In the genomic region with DNA sequence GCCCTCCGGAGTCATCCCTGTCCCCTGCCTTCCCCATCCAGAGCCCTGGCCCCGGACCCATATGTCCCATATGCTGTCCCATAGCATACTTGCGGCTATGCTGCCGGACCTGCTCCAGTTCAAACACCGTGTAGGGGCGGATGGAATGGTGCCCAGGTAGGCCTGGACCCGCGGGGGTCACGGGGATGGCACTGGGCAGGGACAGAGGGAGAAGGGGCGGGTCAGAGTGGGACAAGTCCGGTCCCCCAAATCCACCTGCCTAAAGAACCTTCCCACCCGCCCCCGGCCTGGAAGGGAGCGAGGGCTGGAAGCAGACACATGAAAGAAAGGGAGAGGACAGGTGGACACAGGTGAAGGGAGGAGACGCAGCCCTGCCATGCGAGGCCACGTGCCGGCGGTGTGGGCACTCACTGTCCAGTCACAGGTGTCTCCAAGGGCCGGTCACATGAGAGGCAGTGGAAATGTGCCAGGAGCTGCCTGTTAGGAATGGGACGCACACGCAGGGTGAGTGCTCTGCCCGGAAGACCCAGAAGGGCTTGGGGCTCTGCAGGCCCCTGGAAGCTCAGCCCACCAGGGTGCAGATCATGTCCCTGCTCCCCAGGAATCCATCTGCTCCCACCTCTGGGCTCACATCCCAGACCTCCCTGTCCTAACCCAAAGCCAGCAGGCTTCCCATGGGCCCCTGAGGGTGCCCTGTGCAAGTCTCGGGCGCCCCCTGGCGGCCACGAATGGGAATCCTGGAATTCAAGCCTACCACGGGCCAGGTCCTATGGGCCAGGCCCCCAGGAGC, we compare ENCODE assay signal across 8 cellular contexts. TPM values are rescaled to one million over a fixed set of nuclear protein-coding genes. Genes with fewer than 3 reads are reported as not detected.
DNase-seq lines count a peak whose midpoint lies in the region; ATAC-seq and TF ChIP-seq lines count a peak whose summit lies in the region.

No MANE protein-coding gene starts in this region.

- H3F3A ChIP-seq in PC-3 (ENCODE audit: low read length, unreplicated experiment) = no peaks in the 10 kb centered on the region

- ATAC-seq in PC-3 (peak; percentile 94), HG03469 (IDR thresholded peaks at IDR 0.05; ENCODE audit: unreplicated experiment) (no peak)
- ATAC-seq in naive thymus-derived CD4-positive, alpha-beta T cell = peak; percentile 87
- peak; percentile 67 for ATAC-seq in stimulated activated memory B cell treated with anti-CD40 and anti-IgM and Interleukin-4, amounts not matched to agents 10 μg/mL and 1 μg/mL and 100 μg/mL, for 72 hours

- peaks cover 7 to 29% (median 27%) of the 10 kb centered on the region in 7 donors for H3K4me1 Mint-ChIP-seq in naive thymus-derived CD4-positive, alpha-beta T cell
- peaks cover 26% of the 10 kb centered on the region for H3K4me1 Mint-ChIP-seq in stimulated activated memory B cell treated with anti-CD40 and anti-IgM and Interleukin-4, amounts not matched to agents 10 μg/mL and 1 μg/mL and 100 μg/mL, for 72 hours

- no peak for TF ChIP-seq POLR2A in esophagus muscularis mucosa (IDR thresholded peaks at IDR 0.05; ENCODE audit: low read depth)

- TF ChIP-seq CTCF in GM12865 (IDR thresholded peaks at IDR 0.05; ENCODE audit: insufficient read depth, low read depth, low read length, missing control alignments) (peak; percentile 89), KMS-11 (conservative IDR thresholded peaks at IDR 0.05; ENCODE audit: low read depth, low read length) (peak; percentile 99), PC-3 (conservative IDR thresholded peaks at IDR 0.05; ENCODE audit: low read depth, low read length) (peak; percentile 99), esophagus muscularis mucosa (IDR thresholded peaks at IDR 0.05) (peak; percentile 96 to 98 (median 97))

- TF ChIP-seq EP300 in esophagus muscularis mucosa (IDR thresholded peaks at IDR 0.05) = no peak

- H4K20me1 ChIP-seq in KMS-11 (ENCODE audit: insufficient read depth) = no peaks in the 10 kb centered on the region
- H4K20me1 ChIP-seq in PC-3 (ENCODE audit: low read length) = no peaks in the 10 kb centered on the region

- no peaks in the 10 kb centered on the region for H3K27me3 ChIP-seq in KMS-11 (ENCODE audit: insufficient read depth, low read depth)
- no peaks in the 10 kb centered on the region for H3K27me3 ChIP-seq in PC-3 (ENCODE audit: low read length)
- no peaks in the 10 kb centered on the region for H3K27me3 ChIP-seq in esophagus muscularis mucosa
- H3K27me3 ChIP-seq in naive thymus-derived CD4-positive, alpha-beta T cell (ENCODE audit: control insufficient read depth in 2 of 2, insufficient read depth in 2 of 2, low read length in 2 of 2) = no peaks in the 10 kb centered on the region

- H3K9me3 Mint-ChIP-seq in naive thymus-derived CD4-positive, alpha-beta T cell = no peaks in the 10 kb centered on the region
- H3K9me3 Mint-ChIP-seq in stimulated activated memory B cell treated with anti-CD40 and anti-IgM and Interleukin-4, amounts not matched to agents 10 μg/mL and 1 μg/mL and 100 μg/mL, for 72 hours = no peaks in the 10 kb centered on the region

- H3K4me3 Mint-ChIP-seq in naive thymus-derived CD4-positive, alpha-beta T cell = no peak overlapping the region
- H3K4me3 Mint-ChIP-seq in stimulated activated memory B cell treated with anti-CD40 and anti-IgM and Interleukin-4, amounts not matched to agents 10 μg/mL and 1 μg/mL and 100 μg/mL, for 72 hours = no peak overlapping the region

- H3K4me2 ChIP-seq in KMS-11 (no peak overlapping the region), PC-3 (ENCODE audit: low read length) (no peak overlapping the region)

- no peaks in the 10 kb centered on the region for H3K9me2 ChIP-seq in PC-3 (replicated peaks; ENCODE audit: low read length)

- H3K36me3 Mint-ChIP-seq in naive thymus-derived CD4-positive, alpha-beta T cell = no peaks in the 10 kb centered on the region
- H3K36me3 Mint-ChIP-seq in stimulated activated memory B cell treated with anti-CD40 and anti-IgM and Interleukin-4, amounts not matched to agents 10 μg/mL and 1 μg/mL and 100 μg/mL, for 72 hours = no peaks in the 10 kb centered on the region

- WGBS in esophagus muscularis mucosa = 60% methylated on average over 16 of the region's 28 CpGs

- H2AFZ ChIP-seq in KMS-11 (ENCODE audit: low read depth) (no peak overlapping the region), PC-3 (ENCODE audit: low read length) (no peak overlapping the region)

- H3K4me3 ChIP-seq in GM12865 (ENCODE audit: low read depth, low read length) = no peak overlapping the region
- H3K4me3 ChIP-seq in KMS-11 (IDR thresholded peaks at IDR 0.05; ENCODE audit: insufficient read depth, low read depth, low read length) = no peak overlapping the region
- no peak overlapping the region for H3K4me3 ChIP-seq in PC-3 (ENCODE audit: low read length)
- H3K4me3 ChIP-seq in esophagus muscularis mucosa = no peak overlapping the region
- no peak overlapping the region for H3K4me3 ChIP-seq in naive thymus-derived CD4-positive, alpha-beta T cell (ENCODE audit: low read length)

- H3K9ac ChIP-seq in KMS-11 (no peak overlapping the region), PC-3 (ENCODE audit: low read length) (no peak overlapping the region)

- no peaks in the 10 kb centered on the region for H3K79me2 ChIP-seq in KMS-11 (ENCODE audit: insufficient read depth, low read depth)
- H3K79me2 ChIP-seq in PC-3 (ENCODE audit: low read length) = no peaks in the 10 kb centered on the region

- no peaks in the 10 kb centered on the region for H3K36me3 ChIP-seq in KMS-11 (ENCODE audit: insufficient read depth)
- no peaks in the 10 kb centered on the region for H3K36me3 ChIP-seq in PC-3 (ENCODE audit: low read depth, low read length)
- H3K36me3 ChIP-seq in esophagus muscularis mucosa = peaks cover 0 to 23% (median 0%) of the 10 kb centered on the region in 4 donors
- H3K36me3 ChIP-seq in naive thymus-derived CD4-positive, alpha-beta T cell (ENCODE audit: control insufficient read depth in 2 of 3, insufficient read depth in 3 of 3, low read length in 3 of 3) = no peaks in the 10 kb centered on the region

- H3K27ac ChIP-seq in KMS-11 = no peak overlapping the region
- H3K27ac ChIP-seq in PC-3 (ENCODE audit: low read length) = no peak overlapping the region
- no peak overlapping the region for H3K27ac ChIP-seq in esophagus muscularis mucosa (replicated peaks in 1 of 4)
- no peak overlapping the region for H3K27ac ChIP-seq in naive thymus-derived CD4-positive, alpha-beta T cell (ENCODE audit: low read depth, low read length)

- BruUV-seq in PC-3 (replicated peaks; lab: Mats Ljungman, UMichigan) = no TSS peak

- H3K27ac Mint-ChIP-seq in naive thymus-derived CD4-positive, alpha-beta T cell = peak overlapping the region in 7 of 9 donors; percentile 22 to 74 (median 46)
- H3K27ac Mint-ChIP-seq in stimulated activated memory B cell treated with anti-CD40 and anti-IgM and Interleukin-4, amounts not matched to agents 10 μg/mL and 1 μg/mL and 100 μg/mL, for 72 hours = no peak overlapping the region

- no peaks in the 10 kb centered on the region for H3K27me3 Mint-ChIP-seq in naive thymus-derived CD4-positive, alpha-beta T cell
- no peaks in the 10 kb centered on the region for H3K27me3 Mint-ChIP-seq in stimulated activated memory B cell treated with anti-CD40 and anti-IgM and Interleukin-4, amounts not matched to agents 10 μg/mL and 1 μg/mL and 100 μg/mL, for 72 hours

- H3K4me1 ChIP-seq in KMS-11 (ENCODE audit: low read depth, poor library complexity, severe bottlenecking) = peaks cover 4% of the 10 kb centered on the region
- H3K4me1 ChIP-seq in PC-3 (ENCODE audit: insufficient read depth, low read length) = peaks cover 13% of the 10 kb centered on the region
- H3K4me1 ChIP-seq in esophagus muscularis mucosa = peaks cover 8 to 18% (median 13%) of the 10 kb centered on the region in 4 donors
- H3K4me1 ChIP-seq in naive thymus-derived CD4-positive, alpha-beta T cell (ENCODE audit: control insufficient read depth in 2 of 2, insufficient read depth in 2 of 2, low read length in 2 of 2) = peaks cover 5 to 17% of the 10 kb centered on the region in 2 donors

- peak; percentile 83 for DNase-seq in GM12865 (ENCODE audit: low read depth)
- DNase-seq in PC-3 = peak; percentile 97
- DNase-seq in activated T-cell treated with anti-CD3 and anti-CD28 coated beads for 48 hours (ENCODE audit: low read depth) = peak; percentile 82
- DNase-seq in esophagus muscularis mucosa (ENCODE audit: extremely low spot score) = peak; percentile 96
- DNase-seq in naive thymus-derived CD4-positive, alpha-beta T cell = peak; percentile 69 to 89 (median 81)

- POLR2A ChIA-PET in PC-3 (lab: Charles Lee; ENCODE audit: unreplicated experiment) = interaction anchor here (0.6 kb wide), 1 partner anchor 20 kb away, joined by 7 read pairs; no protein-coding TSS in a partner anchor
- POLR2A ChIA-PET in naive thymus-derived CD4-positive, alpha-beta T cell (lab: Charles Lee) = interaction anchor here (0.5 to 3.4 kb wide), 21 partner anchors 9 to 204 kb away, joined by 3 to 29 read pairs (median 4); a partner anchor contains a TSS

- H3K9me3 ChIP-seq in PC-3 (ENCODE audit: low read length) = no peaks in the 10 kb centered on the region
- H3K9me3 ChIP-seq in esophagus muscularis mucosa = no peaks in the 10 kb centered on the region
- no peaks in the 10 kb centered on the region for H3K9me3 ChIP-seq in naive thymus-derived CD4-positive, alpha-beta T cell (ENCODE audit: control insufficient read depth in 2 of 3, low read length in 3 of 3)

- intact Hi-C loops in PC-3 (cut with micrococcal nuclease) (loop anchor here (1.0 to 10.0 kb wide), 3 partner anchors 31 to 374 kb away; a partner anchor contains a TSS), esophagus muscularis mucosa (cut with DNase I) (loop anchor here (1.0 to 5.0 kb wide), 2 partner anchors 97 to 159 kb away; no protein-coding TSS in a partner anchor)
- intact Hi-C loops in naive thymus-derived CD4-positive, alpha-beta T cell (cut with micrococcal nuclease) = loop anchor here (1.0 to 2.0 kb wide), 6 partner anchors 13 to 265 kb away; a partner anchor contains a TSS

- CTCF ChIA-PET in PC-3 (lab: Charles Lee) = interaction anchor here (0.5 to 2.0 kb wide), 13 partner anchors 15 to 158 kb away, joined by 3 to 15 read pairs (median 7); no protein-coding TSS in a partner anchor
- CTCF ChIA-PET in naive thymus-derived CD4-positive, alpha-beta T cell (lab: Charles Lee) = interaction anchor here (0.6 to 6.2 kb wide), 40 partner anchors 9 to 485 kb away, joined by 3 to 191 read pairs (median 4); a partner anchor contains a TSS

RNA-seq across cellular contexts. Expression of a gene that starts 14.0 kb away (rescaled TPM):
- total RNA-seq in PC-3 (2014; rRNA removed) (59.5 and 63.5 TPM in 2 replicates), esophagus muscularis mucosa (10 to 100 TPM in 3 of 4 donors, 1 to 10 TPM in 1; 9.1 to 16.2 (median 12.4) TPM)
- total RNA-seq in naive thymus-derived CD4-positive, alpha-beta T cell = 100 to 1,000 TPM; 103 to 263 (median 241) TPM
- 10 to 100 TPM in 1 of 2 donors, 1 to 10 TPM in 1; 6.9 to 11.1 TPM for polyA plus RNA-seq in naive thymus-derived CD4-positive, alpha-beta T cell

RNA-seq across cellular contexts. Expression of a gene that starts 28.9 kb away (rescaled TPM):
- total RNA-seq in PC-3 (2014; rRNA removed) (2.2 and 5.7 TPM in 2 replicates), esophagus muscularis mucosa (1 to 10 TPM; 1.7 to 2.6 (median 2.1) TPM)
- 1 to 10 TPM; 2.1 to 6.8 (median 4.0) TPM for total RNA-seq in naive thymus-derived CD4-positive, alpha-beta T cell
- polyA plus RNA-seq in naive thymus-derived CD4-positive, alpha-beta T cell = under 1 TPM; 0.09 to 0.71 TPM

RNA-seq across cellular contexts. Expression of a gene that starts 38.9 kb away (rescaled TPM):
- total RNA-seq in PC-3 (2014; rRNA removed) (7.3 and 7.4 TPM in 2 replicates), esophagus muscularis mucosa (1 to 10 TPM; 2.1 to 8.1 (median 4.8) TPM)
- 10 to 100 TPM; 49.2 to 96.3 (median 50.8) TPM for total RNA-seq in naive thymus-derived CD4-positive, alpha-beta T cell
- polyA plus RNA-seq in naive thymus-derived CD4-positive, alpha-beta T cell = 10 to 100 TPM; 10.4 to 17.3 TPM
